In genomic region chr6:3455121-3455489, GRCh38 we compare ENCODE assay signal across 8 cellular contexts. TPM values are rescaled to one million over a fixed set of nuclear protein-coding genes. Genes with fewer than 3 reads are reported as not detected.
DNase-seq lines count a peak whose midpoint lies in the region; ATAC-seq lines count a peak whose summit lies in the region.

No MANE protein-coding gene starts in this region.

- H3K4me1 ChIP-seq in subcutaneous abdominal adipose tissue (ENCODE audit: control insufficient read depth in 5 of 5, insufficient read depth in 5 of 5, low read length in 5 of 5): peaks cover 6 to 60% (median 52%) of the 10 kb centered on the region in 5 donors

- no peak overlapping the region for H3K4me3 Mint-ChIP-seq in activated naive CD8-positive, alpha-beta T cell treated with anti-CD3 and anti-CD28 coated beads for 36 hours

- H3K27me3 Mint-ChIP-seq in activated naive CD8-positive, alpha-beta T cell treated with anti-CD3 and anti-CD28 coated beads for 36 hours: peaks cover 27% of the 10 kb centered on the region

- no peaks in the 10 kb centered on the region for H3K27me3 ChIP-seq in subcutaneous abdominal adipose tissue (ENCODE audit: control insufficient read depth in 5 of 5, insufficient read depth in 4 of 5, low read length in 5 of 5)

- peaks cover 4% of the 10 kb centered on the region for H3K4me1 Mint-ChIP-seq in activated naive CD8-positive, alpha-beta T cell treated with anti-CD3 and anti-CD28 coated beads for 36 hours

- no peak overlapping the region for H3K27ac ChIP-seq in subcutaneous abdominal adipose tissue (ENCODE audit: low read depth, low read length)

- peak overlapping the region; percentile 74 to 91 (median 87) for H3K4me3 ChIP-seq in subcutaneous abdominal adipose tissue (ENCODE audit: low read depth in 1 of 5, low read length in 5 of 5)

- no peak overlapping the region for H3K27ac Mint-ChIP-seq in activated naive CD8-positive, alpha-beta T cell treated with anti-CD3 and anti-CD28 coated beads for 36 hours

- no peaks in the 10 kb centered on the region for H3K36me3 ChIP-seq in subcutaneous abdominal adipose tissue (ENCODE audit: control insufficient read depth in 5 of 5, insufficient read depth in 5 of 5, low read length in 5 of 5)

- no peak for ATAC-seq in HG02938 (IDR thresholded peaks at IDR 0.05; ENCODE audit: unreplicated experiment)

- H3K36me3 Mint-ChIP-seq in activated naive CD8-positive, alpha-beta T cell treated with anti-CD3 and anti-CD28 coated beads for 36 hours: no peaks in the 10 kb centered on the region

- no peaks in the 10 kb centered on the region for H3K9me3 Mint-ChIP-seq in activated naive CD8-positive, alpha-beta T cell treated with anti-CD3 and anti-CD28 coated beads for 36 hours

- peak overlapping the region; percentile 22 to 80 (median 78) for H3K9ac ChIP-seq in subcutaneous abdominal adipose tissue (ENCODE audit: low read length in 5 of 5)

- DNase-seq in NCI-H82 (lab: John Stamatoyannopoulos, UW): peak; percentile 65
- DNase-seq in NCI-H82 treated with DMSO at 0.1 percent for 48 hours (lab: John Stamatoyannopoulos, UW; ENCODE audit: unreplicated experiment): no peak
- DNase-seq in activated naive CD8-positive, alpha-beta T cell treated with anti-CD3 and anti-CD28 coated beads for 36 hours: peak; percentile 6
- DNase-seq in left kidney (ENCODE audit: low read depth, low spot score): peak; percentile 31
- DNase-seq in activated gamma-delta T cell (lab: John Stamatoyannopoulos, UW): no peak
- no peak for DNase-seq in effector CD8-positive, alpha-beta T cell (lab: John Stamatoyannopoulos, UW)

- H3K9me3 ChIP-seq in subcutaneous abdominal adipose tissue (ENCODE audit: control insufficient read depth in 5 of 5, low read length in 5 of 5): no peaks in the 10 kb centered on the region

RNA-seq across cellular contexts. Expression of gene SLC22A23, which starts 1.7 kb away (rescaled TPM):
- total RNA-seq in activated naive CD8-positive, alpha-beta T cell treated with anti-CD3 and anti-CD28 coated beads for 36 hours: under 1 TPM; 0.24 to 0.41 TPM

Comparison
In these comparisons a context has a peak if more than half of its experiments do, and no peak if none do; other contexts are left out.
1. DNase-seq: peak in NCI-H82 (single experiment), activated naive CD8-positive, alpha-beta T cell treated with anti-CD3 and anti-CD28 coated beads for 36 hours (single experiment) and left kidney (single experiment); none in NCI-H82 treated with DMSO at 0.1 percent for 48 hours (single experiment), activated gamma-delta T cell (single experiment) and effector CD8-positive, alpha-beta T cell (single experiment).